1 cellular context compared by ENCODE assay signal in genomic region chr17:57413848-57414651, GRCh38.
TF ChIP-seq lines count a peak whose summit lies in the region.

No MANE protein-coding gene starts in this region.

TF ChIP-seq in HepG2, 621 proteins besides CTCF, POLR2A, EP300 and RAD21 (continued from another document and continues in another):
- peak; percentile 96 for TF ChIP-seq RXRA (CRISPR knock-in tag; IDR thresholded peaks at IDR 0.05)
- TF ChIP-seq ETV6 (CRISPR knock-in tag; conservative IDR thresholded peaks at IDR 0.05) = peak; percentile 55; the same call in 1 of the 2 replicates
- no peak for TF ChIP-seq FOSL1 (CRISPR knock-in tag; IDR thresholded peaks at IDR 0.05; ENCODE audit: borderline replicate concordance)
- no peak for TF ChIP-seq ZNF432 (CRISPR knock-in tag; IDR thresholded peaks at IDR 0.05; ENCODE audit: borderline replicate concordance)
- peak; percentile 75 for TF ChIP-seq ELF1 (CRISPR knock-in tag; IDR thresholded peaks at IDR 0.05)
- no peak for TF ChIP-seq TFDP1 (CRISPR knock-in tag; IDR thresholded peaks at IDR 0.05; ENCODE audit: borderline replicate concordance)
- TF ChIP-seq NFRKB (IDR thresholded peaks at IDR 0.05) = no peak
- no peak for TF ChIP-seq TBP (CRISPR knock-in tag; IDR thresholded peaks at IDR 0.05)
- TF ChIP-seq FOXA3 (CRISPR knock-in tag; IDR thresholded peaks at IDR 0.05) = peak; percentile 100
- no peak for TF ChIP-seq CREBL2 (CRISPR knock-in tag; IDR thresholded peaks at IDR 0.05; ENCODE audit: borderline replicate concordance)
- no peak for TF ChIP-seq FLYWCH1 (CRISPR knock-in tag; IDR thresholded peaks at IDR 0.05)
- TF ChIP-seq GABPA (IDR thresholded peaks at IDR 0.05; ENCODE audit: low read depth, low read length) = no peak
- TF ChIP-seq GABPA (CRISPR knock-in tag; IDR thresholded peaks at IDR 0.05; ENCODE audit: low read depth) = 0 out of 2 replicates have a peak, but pooled peaks have one; percentile 50
- no peak; the same call in 1 of the 2 replicates for TF ChIP-seq ZNF558 (CRISPR knock-in tag; IDR thresholded peaks at IDR 0.05; ENCODE audit: borderline replicate concordance)
- TF ChIP-seq ZNF10 (CRISPR knock-in tag; IDR thresholded peaks at IDR 0.05; ENCODE audit: borderline replicate concordance, low read depth) = no peak
- TF ChIP-seq RXRB (CRISPR knock-in tag; IDR thresholded peaks at IDR 0.05; ENCODE audit: borderline replicate concordance) = peak; percentile 98
- TF ChIP-seq HCFC1 (IDR thresholded peaks at IDR 0.05; ENCODE audit: low read depth, low read length) = no peak
- TF ChIP-seq GLI4 (CRISPR knock-in tag; IDR thresholded peaks at IDR 0.05; ENCODE audit: borderline replicate concordance) = no peak
- TF ChIP-seq ZHX2 (IDR thresholded peaks at IDR 0.05; ENCODE audit: low read depth) = no peak
- TF ChIP-seq ZHX2 (CRISPR knock-in tag; IDR thresholded peaks at IDR 0.05; ENCODE audit: borderline replicate concordance) = no peak
- TF ChIP-seq SIN3A (IDR thresholded peaks at IDR 0.05; ENCODE audit: borderline replicate concordance, low read depth, low read length) = no peak
- TF ChIP-seq PCBP1 (IDR thresholded peaks at IDR 0.05; ENCODE audit: borderline replicate concordance, low read depth, low read length) = no peak
- no peak for TF ChIP-seq ZNF724P (CRISPR knock-in tag; IDR thresholded peaks at IDR 0.05; ENCODE audit: borderline replicate concordance)
- TF ChIP-seq ZUFSP (CRISPR knock-in tag; IDR thresholded peaks at IDR 0.05; ENCODE audit: borderline replicate concordance) = no peak
- TF ChIP-seq BCL6 (CRISPR knock-in tag; IDR thresholded peaks at IDR 0.05) = peak; percentile 93
- peak; percentile 51; the same call in 1 of the 2 replicates for TF ChIP-seq NFYC (CRISPR knock-in tag; IDR thresholded peaks at IDR 0.05)
- no peak; the same call in 1 of the 2 replicates for TF ChIP-seq KLF6 (CRISPR knock-in tag; IDR thresholded peaks at IDR 0.05)
- peak; percentile 96 for TF ChIP-seq POGZ (CRISPR knock-in tag; IDR thresholded peaks at IDR 0.05)
- peak; percentile 99 for TF ChIP-seq IKZF5 (CRISPR knock-in tag; IDR thresholded peaks at IDR 0.05)
- TF ChIP-seq ZNF576 (CRISPR knock-in tag; IDR thresholded peaks at IDR 0.05) = no peak
- TF ChIP-seq MYC (CRISPR knock-in tag; IDR thresholded peaks at IDR 0.05; ENCODE audit: borderline replicate concordance) = peak; percentile 32; the same call in 1 of the 2 replicates
- 0 out of 2 replicates have a peak, but pooled peaks have one; percentile 34 for TF ChIP-seq ATF6 (CRISPR knock-in tag; conservative IDR thresholded peaks at IDR 0.05)
- 0 out of 2 replicates have a peak, but pooled peaks have one; percentile 68 for TF ChIP-seq CCDC6 (CRISPR knock-in tag; IDR thresholded peaks at IDR 0.05)
- TF ChIP-seq KLF15 (CRISPR knock-in tag; IDR thresholded peaks at IDR 0.05; ENCODE audit: borderline replicate concordance) = no peak; the same call in 1 of the 2 replicates
- peak; percentile 52; the same call in 1 of the 2 replicates for TF ChIP-seq MAX (IDR thresholded peaks at IDR 0.05)
- peak; percentile 48; the same call in 1 of the 2 replicates for TF ChIP-seq ZFP37 (CRISPR knock-in tag; IDR thresholded peaks at IDR 0.05; ENCODE audit: borderline replicate concordance)
- TF ChIP-seq MBNL3 (CRISPR knock-in tag; conservative IDR thresholded peaks at IDR 0.05) = no peak
- TF ChIP-seq ZNF839 (CRISPR knock-in tag; IDR thresholded peaks at IDR 0.05; ENCODE audit: borderline replicate concordance) = no peak
- TF ChIP-seq MXI1 (IDR thresholded peaks at IDR 0.05; ENCODE audit: borderline replicate concordance, low read depth, low read length) = peak; percentile 38; the same call in 1 of the 3 replicates
- peak; percentile 91 for TF ChIP-seq KAT8 (CRISPR knock-in tag; IDR thresholded peaks at IDR 0.05)
- no peak for TF ChIP-seq ZNF17 (CRISPR knock-in tag; IDR thresholded peaks at IDR 0.05)
- peak; percentile 94 for TF ChIP-seq HOXA3 (CRISPR knock-in tag; IDR thresholded peaks at IDR 0.05)
- TF ChIP-seq MTA3 (CRISPR knock-in tag; IDR thresholded peaks at IDR 0.05) = no peak
- no peak for TF ChIP-seq KLF12 (CRISPR knock-in tag; IDR thresholded peaks at IDR 0.05; ENCODE audit: borderline replicate concordance)
- TF ChIP-seq ZMAT5 (CRISPR knock-in tag; IDR thresholded peaks at IDR 0.05; ENCODE audit: borderline replicate concordance, low read depth) = no peak
- no peak for TF ChIP-seq TIGD3 (CRISPR knock-in tag; IDR thresholded peaks at IDR 0.05; ENCODE audit: borderline replicate concordance)
- no peak for TF ChIP-seq ZNF276 (CRISPR knock-in tag; IDR thresholded peaks at IDR 0.05; ENCODE audit: low read depth)
- peak; percentile 89 for TF ChIP-seq KDM6A (CRISPR knock-in tag; IDR thresholded peaks at IDR 0.05; ENCODE audit: low read depth)
- peak; percentile 87 for TF ChIP-seq FOXK1 (CRISPR knock-in tag; IDR thresholded peaks at IDR 0.05; ENCODE audit: borderline replicate concordance, low read depth)
- no peak for TF ChIP-seq ZNF160 (CRISPR knock-in tag; IDR thresholded peaks at IDR 0.05)
